In the genomic region with DNA sequence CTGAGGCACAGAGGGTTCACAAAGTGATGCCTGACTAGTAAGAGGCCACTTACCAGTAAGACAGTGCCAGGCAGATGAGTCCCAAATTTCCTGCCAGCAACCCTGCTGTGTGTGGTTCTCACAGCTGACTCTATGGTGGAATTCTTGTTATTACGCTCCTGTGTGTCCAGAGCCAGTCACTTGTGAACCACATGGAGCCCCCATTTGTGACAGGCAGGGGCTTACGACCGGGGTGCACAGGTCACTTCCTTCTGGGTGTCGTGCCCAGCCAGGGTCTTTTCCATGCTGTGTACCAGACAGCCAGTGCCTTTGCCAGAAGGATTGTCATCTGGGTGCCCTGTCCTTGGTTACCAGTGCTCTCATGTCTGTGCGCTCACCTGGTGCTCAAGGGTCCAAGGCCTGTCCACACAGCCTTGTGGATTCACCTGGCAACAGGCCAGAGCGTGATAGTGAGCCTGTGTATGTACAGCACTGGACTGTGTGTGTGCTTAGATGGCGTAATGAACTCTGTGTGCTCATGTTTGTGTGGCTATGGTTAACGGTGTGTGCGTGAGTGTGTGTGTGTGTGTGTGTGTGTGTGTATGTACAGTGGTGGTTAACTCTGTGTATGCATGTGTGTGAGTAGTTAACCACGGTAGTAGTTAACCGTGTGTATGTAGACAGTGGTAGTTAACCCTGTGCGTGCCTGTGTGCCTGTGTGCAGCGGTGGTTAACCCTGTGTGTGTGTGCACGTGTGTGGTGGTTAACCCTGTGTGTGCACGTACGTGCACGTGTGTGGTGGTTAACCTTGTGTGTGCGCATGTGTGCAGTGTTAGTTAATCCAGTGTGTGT, we compare ENCODE assay signal across 1 cellular context.
TF ChIP-seq lines count a peak whose summit lies in the region.

No MANE protein-coding gene starts in this region.

TF ChIP-seq in liver, 16 proteins besides CTCF, POLR2A, EP300 and RAD21 (continued from another document):
- TF ChIP-seq ZBTB33 (IDR thresholded peaks at IDR 0.05) = peak; percentile 97
- TF ChIP-seq HNF4A (conservative IDR thresholded peaks at IDR 0.05) = peak; percentile 91 to 92
- peak; percentile 96 for TF ChIP-seq FOXA2 (IDR thresholded peaks at IDR 0.05)
